In the genomic region with DNA sequence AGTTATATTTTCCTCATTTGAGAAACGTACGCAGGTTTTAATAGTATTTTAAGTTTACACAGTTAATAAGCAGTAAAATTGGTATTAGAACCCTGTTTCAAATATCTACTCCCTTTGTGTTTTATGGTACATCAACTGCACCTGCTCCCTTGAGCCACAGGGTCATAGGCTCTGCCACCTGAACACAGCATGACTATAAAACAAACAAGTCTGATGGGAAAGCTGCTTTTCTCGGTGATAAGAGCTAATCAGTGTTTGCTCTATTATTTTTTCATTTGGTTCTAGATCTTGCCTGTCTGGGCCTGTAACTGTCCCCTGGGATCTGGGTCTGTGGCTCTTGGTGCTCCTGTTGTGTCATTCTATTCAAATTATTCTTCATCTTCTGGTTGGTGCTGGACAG, we compare ENCODE assay signal across 22 cellular contexts.
"Had no signal": no experiment of that assay in that cellular context is flagged by ENCODE, and none has a peak within 500 bp of the region (broad histone marks: within the 10 kb centered on the region; RNA-seq: fewer than 3 reads in every experiment).

No MANE protein-coding gene starts in this region.

- H3K27ac ChIP-seq: colonic mucosa, epithelial cell of prostate, gastrocnemius medialis, neutrophil, parathyroid adenoma, prostate gland, right atrium auricular region, sigmoid colon, spleen, thoracic aorta, tibial nerve, upper lobe of left lung had no signal

- H3K4me1 ChIP-seq: colonic mucosa, gastrocnemius medialis, parathyroid adenoma, prostate gland, right atrium auricular region, sigmoid colon, spleen, tibial nerve, upper lobe of left lung had no signal

- H3K4me3 ChIP-seq: colonic mucosa, gastrocnemius medialis, mucosa of descending colon, prostate gland, right atrium auricular region, sigmoid colon, spleen, thoracic aorta, tibial nerve, upper lobe of left lung had no signal

- H3K36me3 ChIP-seq: colonic mucosa, gastrocnemius medialis, neutrophil, prostate gland, right atrium auricular region, sigmoid colon, spleen, thoracic aorta, tibial nerve, upper lobe of left lung had no signal

- DNase-seq: colonic mucosa; effector CD8-positive, alpha-beta T cell; endodermal cell; foreskin fibroblast; gastrocnemius medialis; head of caudate nucleus; mesenchymal stem cell; mucosa of descending colon; naive B cell; sigmoid colon; spleen; stimulated activated naive B cell treated with anti-CD40 and anti-IgM and Interleukin-4, amounts not matched to agents 10 μg/mL and 1 μg/mL and 100 μg/mL, for 72 hours; upper lobe of left lung had no signal

- H3K9me3 ChIP-seq: colonic mucosa, gastrocnemius medialis, mucosa of descending colon, neutrophil, prostate gland, right atrium auricular region, sigmoid colon, spleen, thoracic aorta, tibial nerve, upper lobe of left lung had no signal

- H3K27me3 ChIP-seq: colonic mucosa, gastrocnemius medialis, neutrophil, right atrium auricular region, sigmoid colon, spleen, tibial nerve, upper lobe of left lung had no signal

- ATAC-seq: esophagus mucosa; gastrocnemius medialis; mucosa of descending colon; natural killer cell treated with Interleukin-12 subunit alpha and Interleukin-12 subunit beta and Interleukin-15 and Interleukin-18, amount 100 ng/mL, for 72 hours; stimulated activated naive B cell treated with anti-CD40 and anti-IgM and Interleukin-4, amounts not matched to agents 10 μg/mL and 1 μg/mL and 100 μg/mL, for 72 hours had no signal
